1 cellular context compared by ENCODE assay signal in the genomic region with DNA sequence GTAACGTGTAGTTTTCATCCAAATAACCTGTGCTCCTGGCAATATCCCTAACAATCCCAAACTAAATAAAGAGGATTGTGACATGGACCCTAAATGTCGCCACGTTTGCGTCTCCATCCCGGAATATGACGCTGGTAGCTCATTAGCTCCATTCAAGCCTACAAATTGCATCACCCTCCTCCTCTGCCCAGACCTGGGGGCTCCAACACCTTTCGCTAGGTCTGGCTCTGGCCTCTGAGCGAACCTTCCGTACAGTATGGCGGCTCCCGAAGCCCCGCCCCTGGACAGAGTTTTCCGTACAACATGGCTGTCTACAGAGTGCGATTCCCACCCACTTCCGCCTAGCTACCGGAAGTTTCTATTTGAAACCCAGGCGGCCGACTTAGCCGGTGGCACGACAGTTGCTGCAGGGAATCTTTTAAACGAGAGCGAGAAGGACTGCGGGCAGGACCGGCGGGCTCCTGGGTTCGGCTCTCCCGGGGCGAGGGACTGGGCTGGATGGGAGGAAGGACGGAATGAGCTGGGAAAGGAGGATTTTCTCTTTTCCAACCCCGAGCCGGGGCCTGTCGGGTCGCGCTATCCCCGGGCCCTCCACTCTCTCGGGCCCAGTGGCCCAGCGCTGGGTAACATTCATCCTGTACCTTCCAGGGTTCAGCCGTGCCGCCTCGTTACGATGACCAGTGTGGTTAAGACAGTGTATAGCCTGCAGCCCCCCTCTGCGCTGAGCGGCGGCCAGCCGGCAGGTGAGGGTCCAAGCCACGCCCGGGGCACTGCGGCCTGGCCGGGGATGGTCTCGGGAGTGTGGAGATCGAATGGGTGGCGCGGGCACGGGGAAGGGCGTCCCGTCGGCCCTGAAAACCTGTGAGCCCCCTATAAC.
TF ChIP-seq lines count a peak whose summit lies in the region.

A gene with protein sequence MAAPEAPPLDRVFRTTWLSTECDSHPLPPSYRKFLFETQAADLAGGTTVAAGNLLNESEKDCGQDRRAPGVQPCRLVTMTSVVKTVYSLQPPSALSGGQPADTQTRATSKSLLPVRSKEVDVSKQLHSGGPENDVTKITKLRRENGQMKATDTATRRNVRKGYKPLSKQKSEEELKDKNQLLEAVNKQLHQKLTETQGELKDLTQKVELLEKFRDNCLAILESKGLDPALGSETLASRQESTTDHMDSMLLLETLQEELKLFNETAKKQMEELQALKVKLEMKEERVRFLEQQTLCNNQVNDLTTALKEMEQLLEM (plus strand): TSS at position 142 of the 877 bp plus-strand sequence. CDS start 115 bp downstream, at position 257.

TF ChIP-seq in HepG2, 621 proteins besides CTCF, POLR2A, EP300 and RAD21 (continued from another document and continues in another):
- TF ChIP-seq, protein P1, sequence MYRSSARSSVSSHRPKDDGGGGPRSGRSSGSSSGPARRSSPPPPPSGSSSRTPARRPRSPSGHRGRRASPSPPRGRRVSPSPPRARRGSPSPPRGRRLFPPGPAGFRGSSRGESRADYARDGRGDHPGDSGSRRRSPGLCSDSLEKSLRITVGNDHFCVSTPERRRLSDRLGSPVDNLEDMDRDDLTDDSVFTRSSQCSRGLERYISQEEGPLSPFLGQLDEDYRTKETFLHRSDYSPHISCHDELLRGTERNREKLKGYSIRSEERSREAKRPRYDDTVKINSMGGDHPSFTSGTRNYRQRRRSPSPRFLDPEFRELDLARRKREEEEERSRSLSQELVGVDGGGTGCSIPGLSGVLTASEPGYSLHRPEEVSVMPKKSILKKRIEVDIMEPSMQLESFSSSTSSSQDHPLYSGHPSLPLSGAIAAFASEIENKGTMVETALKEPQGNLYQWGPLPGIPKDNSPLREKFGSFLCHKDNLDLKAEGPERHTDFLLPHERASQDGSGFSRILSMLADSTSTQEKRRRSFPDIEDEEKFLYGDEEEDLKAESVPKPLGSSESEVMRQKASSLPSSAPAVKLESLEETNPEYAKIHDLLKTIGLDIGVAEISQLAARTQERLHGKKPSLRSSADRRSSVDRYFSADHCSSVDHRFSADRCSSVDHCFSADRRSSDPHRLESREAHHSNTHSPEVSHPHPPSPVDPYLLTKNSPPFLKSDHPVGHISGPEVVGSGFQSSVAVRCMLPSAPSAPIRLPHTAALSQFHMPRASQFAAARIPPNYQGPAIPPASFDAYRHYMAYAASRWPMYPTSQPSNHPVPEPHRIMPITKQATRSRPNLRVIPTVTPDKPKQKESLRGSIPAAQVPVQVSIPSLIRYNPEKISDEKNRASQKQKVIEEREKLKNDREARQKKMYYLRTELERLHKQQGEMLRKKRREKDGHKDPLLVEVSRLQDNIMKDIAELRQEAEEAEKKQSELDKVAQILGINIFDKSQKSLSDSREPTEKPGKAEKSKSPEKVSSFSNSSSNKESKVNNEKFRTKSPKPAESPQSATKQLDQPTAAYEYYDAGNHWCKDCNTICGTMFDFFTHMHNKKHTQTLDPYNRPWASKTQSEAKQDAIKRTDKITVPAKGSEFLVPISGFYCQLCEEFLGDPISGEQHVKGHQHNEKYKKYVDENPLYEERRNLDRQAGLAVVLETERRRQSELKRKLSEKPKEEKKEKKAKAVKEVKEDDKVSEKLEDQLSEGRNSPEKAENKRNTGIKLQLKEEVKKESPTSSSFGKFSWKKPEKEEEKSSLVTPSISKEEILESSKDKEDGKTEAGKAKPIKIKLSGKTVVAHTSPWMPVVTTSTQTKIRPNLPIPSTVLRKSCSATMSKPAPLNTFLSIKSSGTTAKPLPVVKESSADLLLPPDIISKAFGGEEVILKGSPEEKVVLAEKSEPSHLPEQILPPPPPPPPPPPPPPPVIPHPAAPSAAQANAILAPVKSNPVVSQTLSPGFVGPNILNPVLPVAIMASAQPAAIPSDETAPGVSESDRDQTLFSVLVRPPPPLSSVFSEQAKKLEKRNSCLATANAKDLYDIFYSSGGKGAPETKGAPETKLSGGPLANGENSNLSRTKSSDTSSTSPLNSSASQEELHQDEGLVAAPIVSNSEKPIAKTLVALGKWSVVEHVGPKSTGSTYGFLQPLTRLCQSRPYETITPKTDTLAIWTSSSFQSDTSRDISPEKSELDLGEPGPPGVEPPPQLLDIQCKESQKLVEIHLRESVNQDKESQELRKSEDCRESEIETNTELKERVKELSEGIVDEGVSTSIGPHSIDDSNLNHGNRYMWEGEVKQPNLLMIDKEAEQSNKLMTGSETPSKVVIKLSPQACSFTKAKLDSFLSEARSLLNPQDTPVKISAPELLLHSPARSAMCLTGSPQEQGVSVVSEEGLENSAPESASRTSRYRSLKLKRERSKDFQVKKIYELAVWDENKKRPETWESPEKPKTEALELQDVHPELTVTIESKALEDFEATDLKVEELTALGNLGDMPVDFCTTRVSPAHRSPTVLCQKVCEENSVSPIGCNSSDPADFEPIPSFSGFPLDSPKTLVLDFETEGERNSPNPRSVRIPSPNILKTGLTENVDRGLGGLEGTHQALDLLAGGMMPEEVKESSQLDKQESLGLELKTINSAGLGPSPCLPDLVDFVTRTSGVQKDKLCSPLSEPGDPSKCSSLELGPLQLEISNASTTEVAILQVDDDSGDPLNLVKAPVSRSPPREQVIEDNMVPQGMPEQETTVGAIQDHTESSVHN (CRISPR knock-in tag; IDR thresholded peaks at IDR 0.05): no peak
- 0 out of 2 replicates have a peak, but pooled peaks have one; percentile 10 for TF ChIP-seq NCOA2 (CRISPR knock-in tag; IDR thresholded peaks at IDR 0.05)
- TF ChIP-seq, protein P2, sequence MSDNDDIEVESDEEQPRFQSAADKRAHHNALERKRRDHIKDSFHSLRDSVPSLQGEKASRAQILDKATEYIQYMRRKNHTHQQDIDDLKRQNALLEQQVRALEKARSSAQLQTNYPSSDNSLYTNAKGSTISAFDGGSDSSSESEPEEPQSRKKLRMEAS (IDR thresholded peaks at IDR 0.05): peak; percentile 36; the same call in 1 of the 2 replicates
- TF ChIP-seq RBM39 (IDR thresholded peaks at IDR 0.05; ENCODE audit: low read depth, low read length, poor library complexity, severe bottlenecking): peak; percentile 69
- TF ChIP-seq, protein P3, sequence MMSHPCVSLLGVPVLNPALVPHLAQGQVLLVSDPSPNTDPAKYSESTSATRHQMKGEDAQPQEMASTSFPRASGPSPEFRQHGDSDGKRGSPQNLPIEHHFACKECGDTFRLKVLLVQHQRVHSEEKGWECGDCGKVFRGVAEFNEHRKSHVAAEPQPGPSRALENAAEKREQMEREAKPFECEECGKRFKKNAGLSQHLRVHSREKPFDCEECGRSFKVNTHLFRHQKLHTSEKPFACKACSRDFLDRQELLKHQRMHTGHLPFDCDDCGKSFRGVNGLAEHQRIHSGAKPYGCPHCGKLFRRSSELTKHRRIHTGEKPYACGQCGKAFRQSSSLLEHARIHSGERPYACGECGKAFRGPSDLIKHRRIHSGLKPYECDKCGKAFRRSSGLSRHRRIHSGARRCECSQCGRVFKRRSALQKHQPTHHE (CRISPR knock-in tag; IDR thresholded peaks at IDR 0.05; ENCODE audit: borderline replicate concordance): no peak
- no peak for TF ChIP-seq ATAD3A (CRISPR knock-in tag; IDR thresholded peaks at IDR 0.05)
- TF ChIP-seq YY1 (IDR thresholded peaks at IDR 0.05; ENCODE audit: insufficient read depth, insufficient replicate concordance, low read depth, low read length): peak; percentile 100
- TF ChIP-seq, protein P4, sequence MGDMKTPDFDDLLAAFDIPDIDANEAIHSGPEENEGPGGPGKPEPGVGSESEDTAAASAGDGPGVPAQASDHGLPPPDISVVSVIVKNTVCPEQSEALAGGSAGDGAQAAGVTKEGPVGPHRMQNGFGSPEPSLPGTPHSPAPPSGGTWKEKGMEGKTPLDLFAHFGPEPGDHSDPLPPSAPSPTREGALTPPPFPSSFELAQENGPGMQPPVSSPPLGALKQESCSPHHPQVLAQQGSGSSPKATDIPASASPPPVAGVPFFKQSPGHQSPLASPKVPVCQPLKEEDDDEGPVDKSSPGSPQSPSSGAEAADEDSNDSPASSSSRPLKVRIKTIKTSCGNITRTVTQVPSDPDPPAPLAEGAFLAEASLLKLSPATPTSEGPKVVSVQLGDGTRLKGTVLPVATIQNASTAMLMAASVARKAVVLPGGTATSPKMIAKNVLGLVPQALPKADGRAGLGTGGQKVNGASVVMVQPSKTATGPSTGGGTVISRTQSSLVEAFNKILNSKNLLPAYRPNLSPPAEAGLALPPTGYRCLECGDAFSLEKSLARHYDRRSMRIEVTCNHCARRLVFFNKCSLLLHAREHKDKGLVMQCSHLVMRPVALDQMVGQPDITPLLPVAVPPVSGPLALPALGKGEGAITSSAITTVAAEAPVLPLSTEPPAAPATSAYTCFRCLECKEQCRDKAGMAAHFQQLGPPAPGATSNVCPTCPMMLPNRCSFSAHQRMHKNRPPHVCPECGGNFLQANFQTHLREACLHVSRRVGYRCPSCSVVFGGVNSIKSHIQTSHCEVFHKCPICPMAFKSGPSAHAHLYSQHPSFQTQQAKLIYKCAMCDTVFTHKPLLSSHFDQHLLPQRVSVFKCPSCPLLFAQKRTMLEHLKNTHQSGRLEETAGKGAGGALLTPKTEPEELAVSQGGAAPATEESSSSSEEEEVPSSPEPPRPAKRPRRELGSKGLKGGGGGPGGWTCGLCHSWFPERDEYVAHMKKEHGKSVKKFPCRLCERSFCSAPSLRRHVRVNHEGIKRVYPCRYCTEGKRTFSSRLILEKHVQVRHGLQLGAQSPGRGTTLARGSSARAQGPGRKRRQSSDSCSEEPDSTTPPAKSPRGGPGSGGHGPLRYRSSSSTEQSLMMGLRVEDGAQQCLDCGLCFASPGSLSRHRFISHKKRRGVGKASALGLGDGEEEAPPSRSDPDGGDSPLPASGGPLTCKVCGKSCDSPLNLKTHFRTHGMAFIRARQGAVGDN (CRISPR knock-in tag; IDR thresholded peaks at IDR 0.05): peak; percentile 75
- peak; percentile 52; the same call in 1 of the 2 replicates for TF ChIP-seq TARDBP (CRISPR knock-in tag; IDR thresholded peaks at IDR 0.05)
- TF ChIP-seq AGO2 (optimal IDR thresholded peaks at IDR 0.05; ENCODE audit: low read depth, low read length): peak; percentile 70
- no peak for TF ChIP-seq SUZ12 (IDR thresholded peaks at IDR 0.05; ENCODE audit: low read depth, low read length)
- no peak for TF ChIP-seq GATAD2A (CRISPR knock-in tag; IDR thresholded peaks at IDR 0.05)
- TF ChIP-seq, protein P5, sequence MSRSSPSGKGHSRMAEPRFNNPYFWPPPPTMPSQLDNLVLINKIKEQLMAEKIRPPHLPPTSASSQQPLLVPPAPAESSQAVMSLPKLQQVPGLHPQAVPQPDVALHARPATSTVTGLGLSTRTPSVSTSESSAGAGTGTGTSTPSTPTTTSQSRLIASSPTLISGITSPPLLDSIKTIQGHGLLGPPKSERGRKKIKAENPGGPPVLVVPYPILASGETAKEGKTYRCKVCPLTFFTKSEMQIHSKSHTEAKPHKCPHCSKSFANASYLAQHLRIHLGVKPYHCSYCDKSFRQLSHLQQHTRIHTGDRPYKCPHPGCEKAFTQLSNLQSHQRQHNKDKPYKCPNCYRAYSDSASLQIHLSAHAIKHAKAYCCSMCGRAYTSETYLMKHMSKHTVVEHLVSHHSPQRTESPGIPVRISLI (CRISPR knock-in tag; IDR thresholded peaks at IDR 0.05; ENCODE audit: borderline replicate concordance): no peak
- TF ChIP-seq POLR2G (IDR thresholded peaks at IDR 0.05; ENCODE audit: low read depth, low read length): peak; percentile 79
- TF ChIP-seq RORA (CRISPR knock-in tag; IDR thresholded peaks at IDR 0.05): no peak
- no peak for TF ChIP-seq SMARCE1 (IDR thresholded peaks at IDR 0.05; ENCODE audit: borderline replicate concordance)
- peak; percentile 87 for TF ChIP-seq HDAC1 (CRISPR knock-in tag; IDR thresholded peaks at IDR 0.05)
- no peak for TF ChIP-seq MEIS2 (CRISPR knock-in tag; IDR thresholded peaks at IDR 0.05)
- no peak for TF ChIP-seq MBD4 (IDR thresholded peaks at IDR 0.05; ENCODE audit: borderline replicate concordance, low read length)
- peak; percentile 83 for TF ChIP-seq ZNF350 (CRISPR knock-in tag; IDR thresholded peaks at IDR 0.05; ENCODE audit: borderline replicate concordance, low read depth)
- TF ChIP-seq ZNF556 (CRISPR knock-in tag; IDR thresholded peaks at IDR 0.05; ENCODE audit: borderline replicate concordance): peak; percentile 46
- no peak for TF ChIP-seq ZNF101 (CRISPR knock-in tag; IDR thresholded peaks at IDR 0.05; ENCODE audit: borderline replicate concordance, low read depth)
- TF ChIP-seq ZFP41 (CRISPR knock-in tag; IDR thresholded peaks at IDR 0.05; ENCODE audit: borderline replicate concordance): no peak
- TF ChIP-seq, protein P6, sequence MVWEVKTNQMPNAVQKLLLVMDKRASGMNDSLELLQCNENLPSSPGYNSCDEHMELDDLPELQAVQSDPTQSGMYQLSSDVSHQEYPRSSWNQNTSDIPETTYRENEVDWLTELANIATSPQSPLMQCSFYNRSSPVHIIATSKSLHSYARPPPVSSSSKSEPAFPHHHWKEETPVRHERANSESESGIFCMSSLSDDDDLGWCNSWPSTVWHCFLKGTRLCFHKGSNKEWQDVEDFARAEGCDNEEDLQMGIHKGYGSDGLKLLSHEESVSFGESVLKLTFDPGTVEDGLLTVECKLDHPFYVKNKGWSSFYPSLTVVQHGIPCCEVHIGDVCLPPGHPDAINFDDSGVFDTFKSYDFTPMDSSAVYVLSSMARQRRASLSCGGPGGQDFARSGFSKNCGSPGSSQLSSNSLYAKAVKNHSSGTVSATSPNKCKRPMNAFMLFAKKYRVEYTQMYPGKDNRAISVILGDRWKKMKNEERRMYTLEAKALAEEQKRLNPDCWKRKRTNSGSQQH (CRISPR knock-in tag; IDR thresholded peaks at IDR 0.05; ENCODE audit: low read depth): peak; percentile 72
- no peak for TF ChIP-seq ATF7 (IDR thresholded peaks at IDR 0.05)
- TF ChIP-seq ATF7 (CRISPR knock-in tag; IDR thresholded peaks at IDR 0.05): no peak
- TF ChIP-seq NFIC (IDR thresholded peaks at IDR 0.05; ENCODE audit: low read length): no peak
- TF ChIP-seq ZNF30 (CRISPR knock-in tag; IDR thresholded peaks at IDR 0.05): no peak
- peak; percentile 39; the same call in 1 of the 2 replicates for TF ChIP-seq POGZ (CRISPR knock-in tag; IDR thresholded peaks at IDR 0.05)
- TF ChIP-seq ZNF878 (CRISPR knock-in tag; IDR thresholded peaks at IDR 0.05): peak; percentile 74; the same call in 1 of the 2 replicates
- TF ChIP-seq ETV6 (CRISPR knock-in tag; conservative IDR thresholded peaks at IDR 0.05): no peak
- TF ChIP-seq, protein P7, sequence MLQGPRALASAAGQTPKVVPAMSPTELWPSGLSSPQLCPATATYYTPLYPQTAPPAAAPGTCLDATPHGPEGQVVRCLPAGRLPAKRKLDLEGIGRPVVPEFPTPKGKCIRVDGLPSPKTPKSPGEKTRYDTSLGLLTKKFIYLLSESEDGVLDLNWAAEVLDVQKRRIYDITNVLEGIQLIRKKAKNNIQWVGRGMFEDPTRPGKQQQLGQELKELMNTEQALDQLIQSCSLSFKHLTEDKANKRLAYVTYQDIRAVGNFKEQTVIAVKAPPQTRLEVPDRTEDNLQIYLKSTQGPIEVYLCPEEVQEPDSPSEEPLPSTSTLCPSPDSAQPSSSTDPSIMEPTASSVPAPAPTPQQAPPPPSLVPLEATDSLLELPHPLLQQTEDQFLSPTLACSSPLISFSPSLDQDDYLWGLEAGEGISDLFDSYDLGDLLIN (CRISPR knock-in tag; IDR thresholded peaks at IDR 0.05; ENCODE audit: borderline replicate concordance): no peak
- no peak for TF ChIP-seq ZNF629 (CRISPR knock-in tag; conservative IDR thresholded peaks at IDR 0.05)
- TF ChIP-seq ZNF292 (CRISPR knock-in tag; IDR thresholded peaks at IDR 0.05; ENCODE audit: borderline replicate concordance, low read depth): no peak
- peak; percentile 58 for TF ChIP-seq SPEN (CRISPR knock-in tag; IDR thresholded peaks at IDR 0.05; ENCODE audit: low read depth)
- TF ChIP-seq NR2F2 (IDR thresholded peaks at IDR 0.05; ENCODE audit: borderline replicate concordance, low read depth): no peak
- TF ChIP-seq ADNP (CRISPR knock-in tag; IDR thresholded peaks at IDR 0.05): no peak
- peak; percentile 87; the same call in 1 of the 2 replicates for TF ChIP-seq SIN3B (IDR thresholded peaks at IDR 0.05; ENCODE audit: low read length)
- peak; percentile 52; the same call in 1 of the 2 replicates for TF ChIP-seq DMAP1 (CRISPR knock-in tag; IDR thresholded peaks at IDR 0.05)
- peak; percentile 83; the same call in 1 of the 3 replicates for TF ChIP-seq MXI1 (IDR thresholded peaks at IDR 0.05; ENCODE audit: borderline replicate concordance, low read depth, low read length)
- TF ChIP-seq KDM5B (CRISPR knock-in tag; IDR thresholded peaks at IDR 0.05; ENCODE audit: borderline replicate concordance): peak; percentile 79; the same call in 1 of the 2 replicates
